Comparison of ENCODE assay signal across 1 cellular context in the genomic region with DNA sequence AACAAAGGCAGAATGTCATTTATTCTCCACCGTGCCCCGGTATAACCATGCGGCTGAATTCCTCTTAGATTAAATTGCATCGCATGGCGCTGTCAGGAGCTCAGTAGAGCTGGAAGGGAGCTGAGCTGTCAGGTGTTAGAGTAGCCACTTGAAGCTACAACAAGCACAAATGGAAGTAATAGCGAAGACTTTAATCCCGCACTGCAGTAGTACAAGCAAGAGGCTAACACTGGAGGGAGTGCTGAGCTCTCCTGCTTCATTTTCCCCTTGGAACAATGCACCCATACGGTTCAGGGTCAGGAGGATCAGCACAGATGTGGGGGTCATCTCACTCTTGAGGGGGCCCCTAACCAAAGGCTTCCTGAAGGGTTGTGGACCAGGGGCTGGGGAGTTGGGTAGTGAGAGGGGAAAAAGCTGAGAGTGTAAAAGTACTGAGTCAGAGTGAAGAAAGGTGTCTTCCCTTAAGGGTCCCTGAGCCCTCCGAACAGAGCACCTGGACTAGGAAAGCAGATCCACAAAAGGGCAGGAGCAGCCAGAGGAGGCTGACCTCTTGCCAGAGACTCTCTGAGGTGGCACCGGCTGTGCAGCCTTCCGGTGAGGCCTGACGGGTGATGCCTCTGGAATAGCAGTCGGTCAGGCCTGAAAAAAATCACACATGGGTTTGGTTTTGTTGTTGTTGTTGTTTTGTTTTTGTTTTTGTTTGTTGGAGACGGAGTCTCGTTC.
TF ChIP-seq lines count a peak whose summit lies in the region.

No MANE protein-coding gene starts in this region.

TF ChIP-seq in H1, 55 proteins besides CTCF, POLR2A, EP300 and RAD21:
- TF ChIP-seq TAF1 (IDR thresholded peaks at IDR 0.05; ENCODE audit: low read depth, low read length), result 0 out of 2 replicates have a peak, but pooled peaks have one; percentile 14
- no peak for TF ChIP-seq KDM4A (IDR thresholded peaks at IDR 0.05; ENCODE audit: low read depth, low read length, severe bottlenecking)
TF ChIP-seq in H1: peak in this region for 1.
